8 cellular contexts compared by ENCODE assay signal in the genomic region with DNA sequence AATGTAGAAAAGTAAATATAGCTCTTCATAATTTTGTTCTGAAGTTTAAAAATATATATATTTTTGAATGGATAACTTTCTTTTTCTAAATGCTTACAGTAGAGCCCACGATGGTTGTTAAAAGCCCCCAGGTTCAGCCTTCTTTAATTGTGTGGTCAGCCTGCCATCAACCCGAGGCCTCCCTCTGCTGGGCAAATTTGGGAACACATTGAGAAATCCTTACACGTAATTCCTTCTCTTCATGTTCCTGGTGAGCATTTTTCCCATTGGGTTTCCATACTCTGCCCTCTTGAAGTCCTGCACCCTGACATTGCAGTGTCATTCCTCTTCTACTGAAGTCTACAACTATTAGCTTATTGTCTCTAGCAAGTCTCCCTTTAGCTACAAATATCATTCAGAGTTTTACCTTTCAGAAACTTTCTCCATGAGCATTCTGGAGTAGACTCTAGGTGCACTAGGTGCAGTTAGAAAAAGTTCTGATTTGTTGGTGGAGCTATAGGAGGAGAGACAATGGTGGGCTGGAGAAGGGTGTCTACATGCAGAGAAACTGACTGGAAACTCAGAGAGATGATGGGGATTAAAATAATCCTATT. TPM values are rescaled to one million over a fixed set of nuclear protein-coding genes. Genes with fewer than 3 reads are reported as not detected.
DNase-seq lines count a peak whose midpoint lies in the region; ATAC-seq and TF ChIP-seq lines count a peak whose summit lies in the region.

No MANE protein-coding gene starts in this region.

- H3K27ac Mint-ChIP-seq in activated naive CD4-positive, alpha-beta T cell treated with anti-CD3 and anti-CD28 coated beads, Interleukin-2, amount 10 ng/mL, durations not matched to agents 7 days and 5 days = no peak overlapping the region

- ATAC-seq in PC-3 (peak; percentile 58), heart left ventricle (peak in 3 of 4 donors; percentile 42 to 61 (median 53)), HG03354 (IDR thresholded peaks at IDR 0.05; ENCODE audit: poor library complexity, severe bottlenecking, unreplicated experiment) (no peak), GM18867 (IDR thresholded peaks at IDR 0.05; ENCODE audit: unreplicated experiment) (no peak)

- H3K4me1 ChIP-seq in HAP-1 = peaks cover 8% of the 10 kb centered on the region
- peaks cover 5% of the 10 kb centered on the region; the same call in 1 of the 2 replicates for H3K4me1 ChIP-seq in PC-3 (ENCODE audit: insufficient read depth, low read length)
- peaks cover 0 to 5% (median 0%) of the 10 kb centered on the region in 12 donors for H3K4me1 ChIP-seq in heart left ventricle

- H3K27ac ChIP-seq in PC-3 (ENCODE audit: low read length) (no peak overlapping the region), heart left ventricle (no peak overlapping the region)

- H3K27me3 ChIP-seq in HAP-1 (ENCODE audit: low read depth) (no peaks in the 10 kb centered on the region), PC-3 (ENCODE audit: low read length) (no peaks in the 10 kb centered on the region), heart left ventricle (no peaks in the 10 kb centered on the region)

- peak; percentile 81 for TF ChIP-seq CTCF in PC-3 (conservative IDR thresholded peaks at IDR 0.05; ENCODE audit: low read depth, low read length)
- peak; percentile 67 to 86 (median 78) for TF ChIP-seq CTCF in heart left ventricle (IDR thresholded peaks at IDR 0.05)

- H3K9me3 ChIP-seq in HAP-1 (no peaks in the 10 kb centered on the region), PC-3 (ENCODE audit: low read length) (no peaks in the 10 kb centered on the region), heart left ventricle (no peaks in the 10 kb centered on the region)

- no peak overlapping the region for H3K4me3 Mint-ChIP-seq in activated naive CD4-positive, alpha-beta T cell treated with anti-CD3 and anti-CD28 coated beads, Interleukin-2, amount 10 ng/mL, durations not matched to agents 7 days and 5 days

- WGBS in heart left ventricle, 4 donors = 1 to 4% (median 2%) methylated on average over 3 of the region's 3 CpGs

- H3K36me3 ChIP-seq in HAP-1 (replicated peaks) = no peaks in the 10 kb centered on the region
- no peaks in the 10 kb centered on the region for H3K36me3 ChIP-seq in PC-3 (ENCODE audit: low read depth, low read length)
- H3K36me3 ChIP-seq in heart left ventricle = peaks cover 0 to 33% (median 15%) of the 10 kb centered on the region in 9 donors

- TF ChIP-seq POLR2A in heart left ventricle (IDR thresholded peaks at IDR 0.05) = no peak

- no TSS peak for BruUV-seq in PC-3 (replicated peaks; lab: Mats Ljungman, UMichigan)

- in situ Hi-C loops in HAP-1 (cut with MboI; ENCODE audit: low sequenced_read_pairs) = no loop called here

- CTCF ChIA-PET in PC-3 (lab: Charles Lee) = interaction anchor here (0.9 kb wide), 1 partner anchor 23 kb away, joined by 7 read pairs; no protein-coding TSS in a partner anchor
- CTCF ChIA-PET in activated naive CD4-positive, alpha-beta T cell treated with anti-CD3 and anti-CD28 coated beads, Interleukin-2, amount 10 ng/mL, durations not matched to agents 7 days and 5 days (lab: Charles Lee) = interaction anchor here (0.6 to 8.2 kb wide), 20 partner anchors 10 to 732 kb away, joined by 3 to 79 read pairs (median 5); a partner anchor contains a TSS

- no peaks in the 10 kb centered on the region for H3K9me2 ChIP-seq in PC-3 (replicated peaks; ENCODE audit: low read length)

- no peaks in the 10 kb centered on the region for H4K20me1 ChIP-seq in PC-3 (ENCODE audit: low read length)

- H3K9me3 Mint-ChIP-seq in activated naive CD4-positive, alpha-beta T cell treated with anti-CD3 and anti-CD28 coated beads, Interleukin-2, amount 10 ng/mL, durations not matched to agents 7 days and 5 days = no peaks in the 10 kb centered on the region

- intact Hi-C loops in PC-3 (cut with micrococcal nuclease) (loop anchor here (2.0 kb wide), 2 partner anchors 214 to 282 kb away; no protein-coding TSS in a partner anchor), heart left ventricle (cut with DNase I) (loop anchor here in 4 of 10 donors (5.0 to 10.0 kb wide), 2 partner anchors 216 to 218 kb away; no protein-coding TSS in a partner anchor)

- POLR2A ChIA-PET in PC-3 (lab: Charles Lee; ENCODE audit: unreplicated experiment) = interaction anchor here (0.6 kb wide), 1 partner anchor 22 kb away, joined by 3 read pairs; no protein-coding TSS in a partner anchor

- no peaks in the 10 kb centered on the region for H3K79me2 ChIP-seq in PC-3 (ENCODE audit: low read length)

- H3K4me1 Mint-ChIP-seq in activated naive CD4-positive, alpha-beta T cell treated with anti-CD3 and anti-CD28 coated beads, Interleukin-2, amount 10 ng/mL, durations not matched to agents 7 days and 5 days = peaks cover 9% of the 10 kb centered on the region

- no peaks in the 10 kb centered on the region for H3K27me3 Mint-ChIP-seq in activated naive CD4-positive, alpha-beta T cell treated with anti-CD3 and anti-CD28 coated beads, Interleukin-2, amount 10 ng/mL, durations not matched to agents 7 days and 5 days

- H3K9ac ChIP-seq in PC-3 (ENCODE audit: low read length) = no peak overlapping the region

- H3K4me2 ChIP-seq in PC-3 (ENCODE audit: low read length) = no peak overlapping the region

- H3K36me3 Mint-ChIP-seq in activated naive CD4-positive, alpha-beta T cell treated with anti-CD3 and anti-CD28 coated beads, Interleukin-2, amount 10 ng/mL, durations not matched to agents 7 days and 5 days = peaks cover 3% of the 10 kb centered on the region

- no peaks in the 10 kb centered on the region for H3F3A ChIP-seq in PC-3 (ENCODE audit: low read length, unreplicated experiment)

- H3K4me3 ChIP-seq in HAP-1 = no peak overlapping the region
- H3K4me3 ChIP-seq in PC-3 (ENCODE audit: low read length) = no peak overlapping the region
- no peak overlapping the region for H3K4me3 ChIP-seq in heart left ventricle

- DNase-seq in COR-L47 (lab: John Stamatoyannopoulos, UW) (peak; percentile 43), HAP-1 (ENCODE audit: low spot score in 2 of 2) (peak; percentile 54 to 83), PC-3 (peak; percentile 68), heart left ventricle (peak in 4 of 5 donors; percentile 45 to 57 (median 46)), retina (peak; percentile 58)
- peak; percentile 65 for DNase-seq in activated naive CD4-positive, alpha-beta T cell treated with anti-CD3 and anti-CD28 coated beads, Interleukin-2, amount 10 ng/mL, durations not matched to agents 7 days and 5 days

- H2AFZ ChIP-seq in PC-3 (ENCODE audit: low read length) = no peak overlapping the region

RNA-seq across cellular contexts. Expression of a gene that starts 40.6 kb away (rescaled TPM):
- 5.6 and 6.4 TPM in 2 replicates for total RNA-seq in PC-3 (2014; rRNA removed)
- 1 to 10 TPM; 1.9 to 8.4 (median 2.6) TPM for total RNA-seq in heart left ventricle
- 1 to 10 TPM; 1.5 to 1.9 TPM for polyA plus RNA-seq in heart left ventricle

Comparison
In these comparisons a context has a peak if more than half of its experiments do, and no peak if none do; other contexts are left out.
1. ATAC-seq: peak in PC-3 (single experiment) and heart left ventricle (3 of 4); none in HG03354 (single experiment) and GM18867 (single experiment).
2. Peak in every context shown above with its lines, with median percentiles within 50 percentile points of each other: DNase-seq.